ENCODE assay signal across 34 cellular contexts in genomic region chr9:137019891-137020683, GRCh38. TPM values are rescaled to one million over a fixed set of nuclear protein-coding genes. Genes with fewer than 3 reads are reported as not detected.
"Had no signal": no experiment of that assay in that cellular context is flagged by ENCODE, and none has a peak within 500 bp of the region (broad histone marks: within the 10 kb centered on the region; RNA-seq: fewer than 3 reads in every experiment).

No MANE protein-coding gene starts in this region.

- H2AFZ ChIP-seq: parathyroid adenoma had no signal

- H3K4me1 ChIP-seq: foreskin keratinocyte, heart right ventricle, lower lobe of right lung, parathyroid adenoma, prostate gland, right atrium auricular region, thyroid gland, vagina had no signal

- H3K4me3 ChIP-seq: esophagus muscularis mucosa, gastroesophageal sphincter, heart right ventricle, lower lobe of right lung, prostate gland, right atrium auricular region, smooth muscle cell, thyroid gland, vagina had no signal

- H3K9me3 Mint-ChIP-seq: immature natural killer cell; naive thymus-derived CD8-positive, alpha-beta T cell; stimulated activated naive CD8-positive, alpha-beta T cell treated with anti-CD3 and anti-CD28 coated beads, Interleukin-15, amount 100 ng/mL, for 72 hours had no signal

- H3K36me3 ChIP-seq: prostate gland had no signal

- H3K27ac ChIP-seq: esophagus muscularis mucosa, foreskin keratinocyte, gastroesophageal sphincter, heart right ventricle, lower lobe of right lung, parathyroid adenoma, prostate gland, right atrium auricular region, thyroid gland, vagina had no signal

- H3K27me3 ChIP-seq: esophagus muscularis mucosa, foreskin keratinocyte, gastroesophageal sphincter, heart right ventricle, right atrium auricular region, thyroid gland, vagina had no signal

- ATAC-seq: foreskin keratinocyte; gastroesophageal sphincter; heart right ventricle; left ventricle myocardium superior; lower lobe of right lung; naive thymus-derived CD8-positive, alpha-beta T cell; sciatic nerve; stimulated activated naive CD8-positive, alpha-beta T cell treated with anti-CD3 and anti-CD28 coated beads, Interleukin-15, amount 100 ng/mL, for 72 hours had no signal

- DNase-seq: effector CD8-positive, alpha-beta T cell; foreskin keratinocyte; heart right ventricle; hippocampal formation; immature natural killer cell; islet precursor cell; kidney glomerular epithelial cell; left ventricle myocardium superior; lower lobe of right lung; naive thymus-derived CD8-positive, alpha-beta T cell; stimulated activated CD4-positive, alpha-beta T cell treated with anti-CD3 and anti-CD28 coated beads, Interleukin-12 subunit alpha, Interleukin-12 subunit beta, amount 100 ng/mL, for 4 hours; stimulated activated CD4-positive, alpha-beta T cell treated with anti-CD3 and anti-CD28 coated beads, Interleukin-1b, Interleukin-23, amount 100 ng/mL, for 48 hours; stimulated activated CD4-positive, alpha-beta T cell treated with anti-CD3 and anti-CD28 coated beads, Interleukin-4, amount 100 ng/mL, for 1 hour; stimulated activated CD8-positive, alpha-beta memory T cell treated with anti-CD3 and anti-CD28 coated beads, Interleukin-4, amount 100 ng/mL, for 48 hours; stimulated activated naive CD4-positive, alpha-beta T cell; stimulated activated naive CD8-positive, alpha-beta T cell treated with anti-CD3 and anti-CD28 coated beads, Interleukin-15, amount 100 ng/mL, for 72 hours; thyroid gland; trophoblast cell had no signal

- H3K27ac Mint-ChIP-seq: immature natural killer cell; naive thymus-derived CD8-positive, alpha-beta T cell; stimulated activated naive CD8-positive, alpha-beta T cell treated with anti-CD3 and anti-CD28 coated beads, Interleukin-15, amount 100 ng/mL, for 72 hours had no signal

- H3K79me2 ChIP-seq: parathyroid adenoma had no signal

- H3K27me3 Mint-ChIP-seq: naive thymus-derived CD8-positive, alpha-beta T cell; stimulated activated naive CD8-positive, alpha-beta T cell treated with anti-CD3 and anti-CD28 coated beads, Interleukin-15, amount 100 ng/mL, for 72 hours had no signal

- H3K4me3 Mint-ChIP-seq: immature natural killer cell; naive thymus-derived CD8-positive, alpha-beta T cell; stimulated activated naive CD8-positive, alpha-beta T cell treated with anti-CD3 and anti-CD28 coated beads, Interleukin-15, amount 100 ng/mL, for 72 hours had no signal

- H3K9me3 ChIP-seq: esophagus muscularis mucosa, gastroesophageal sphincter, heart right ventricle, lower lobe of right lung, prostate gland, right atrium auricular region, thyroid gland, vagina had no signal

- H3K4me2 ChIP-seq: smooth muscle cell had no signal

RNA-seq across cellular contexts. Expression of gene FUT7, which starts 11.8 kb away (rescaled TPM):
- total RNA-seq: endothelial cell of umbilical vein, epithelial cell of proximal tubule, fibroblast of lung, foreskin keratinocyte, myocyte, osteoblast, smooth muscle cell, temporal lobe, thyroid gland, ureter, vagina had no signal
- polyA plus RNA-seq: endothelial cell of umbilical vein, fibroblast of lung, foreskin keratinocyte, smooth muscle cell had no signal

RNA-seq across cellular contexts. Expression of gene CLIC3, which starts 23.7 kb away (rescaled TPM):
- total RNA-seq: endothelial cell of umbilical vein, myocyte, temporal lobe had no signal
- polyA plus RNA-seq: neural cell had no signal
